In the genomic region with DNA sequence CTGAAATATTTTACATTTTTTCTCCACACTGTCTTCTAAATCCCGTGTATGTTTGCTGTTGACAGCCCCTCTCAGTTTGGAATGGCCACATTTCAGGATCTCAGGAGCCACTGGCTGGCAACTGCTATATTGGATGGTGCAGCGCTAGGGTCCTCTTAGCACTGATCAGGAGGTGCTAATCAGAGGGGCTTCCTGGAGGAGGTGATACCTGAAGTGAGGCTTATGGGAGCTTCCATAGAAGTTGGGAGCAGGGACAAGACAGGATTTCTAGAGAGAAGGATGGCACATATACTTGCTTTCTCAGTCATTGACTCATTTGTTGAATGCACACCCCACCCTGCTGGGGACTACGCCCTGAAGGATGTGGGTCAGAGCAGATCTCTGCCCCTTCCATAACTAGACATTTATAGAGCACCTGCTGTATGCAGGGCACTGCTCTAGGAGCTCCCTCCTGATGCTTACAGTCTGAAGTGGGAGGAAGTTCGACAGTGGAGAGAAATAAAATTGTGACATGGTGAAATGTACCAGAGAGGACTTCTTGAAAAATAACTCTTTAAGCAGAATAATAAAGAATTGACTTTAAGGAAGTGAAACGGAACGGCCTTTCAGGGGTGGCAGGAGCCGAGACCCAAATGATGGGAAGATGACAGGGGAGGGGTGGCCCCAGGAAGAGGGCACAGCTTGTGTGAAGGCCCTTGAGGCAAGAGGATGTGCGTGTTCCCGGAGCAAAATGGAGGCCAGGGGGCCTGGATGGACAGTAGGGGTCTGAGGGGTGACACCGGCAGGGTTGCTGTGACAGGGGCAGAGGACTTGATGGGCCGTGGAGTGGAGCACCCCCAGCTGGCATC, we compare ENCODE assay signal across 1 cellular context.
TF ChIP-seq lines count a peak whose summit lies in the region.

No MANE protein-coding gene starts in this region.

TF ChIP-seq in H1, 55 proteins besides CTCF, POLR2A, EP300 and RAD21:
- TF ChIP-seq CHD7 (IDR thresholded peaks at IDR 0.05; ENCODE audit: insufficient replicate concordance, low read length) (no peak), SIRT6 (IDR thresholded peaks at IDR 0.05; ENCODE audit: low read length) (no peak)
